In the genomic region with DNA sequence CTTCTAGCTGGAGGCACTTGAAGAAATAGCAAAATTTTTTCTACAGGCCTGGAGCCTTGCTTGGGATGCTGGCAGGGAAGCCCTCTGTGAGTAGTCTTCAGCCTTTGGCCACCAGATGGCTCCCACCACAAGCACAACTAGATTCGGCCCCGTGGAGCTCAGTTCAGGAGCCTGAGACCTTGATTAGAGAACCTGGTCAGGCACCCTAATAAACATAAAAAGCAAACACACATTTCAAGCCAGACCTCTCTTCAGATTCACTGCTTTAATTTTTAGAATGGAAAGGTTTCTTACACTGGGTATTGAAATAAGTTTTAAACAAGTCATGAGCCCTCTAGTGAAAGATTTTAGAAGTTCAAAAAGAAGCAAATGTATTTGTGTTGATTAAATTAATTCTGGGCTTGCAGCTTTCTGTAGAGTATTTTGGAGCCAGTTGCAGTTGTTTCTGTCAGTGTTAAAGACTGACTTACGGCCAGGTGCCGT, we compare ENCODE assay signal across 8 cellular contexts. TPM values are rescaled to one million over a fixed set of nuclear protein-coding genes. Genes with fewer than 3 reads are reported as not detected.
DNase-seq lines count a peak whose midpoint lies in the region; ATAC-seq, FAIRE-seq and TF ChIP-seq lines count a peak whose summit lies in the region.

No MANE protein-coding gene starts in this region.

- peaks cover 0 to 2% of the 10 kb centered on the region in 2 donors for H3K27me3 Mint-ChIP-seq in CD4-positive, alpha-beta memory T cell
- H3K27me3 Mint-ChIP-seq in activated CD8-positive, alpha-beta memory T cell treated with anti-CD3 and anti-CD28 coated beads, Interleukin-2, amount 10 ng/mL, durations not matched to agents 7 days and 5 days, result no peaks in the 10 kb centered on the region

- CTCF ChIA-PET in CD4-positive, alpha-beta memory T cell (lab: Charles Lee; ENCODE audit: partially characterized antibody), result interaction anchor here (0.7 to 19.1 kb wide), 47 partner anchors 8 to 921 kb away, joined by 3 to 902 read pairs (median 6); a partner anchor contains a TSS
- CTCF ChIA-PET in activated CD8-positive, alpha-beta memory T cell treated with anti-CD3 and anti-CD28 coated beads, Interleukin-2, amount 10 ng/mL, durations not matched to agents 7 days and 5 days (lab: Charles Lee), result interaction anchor here (0.6 to 7.1 kb wide), 58 partner anchors 8 to 880 kb away, joined by 3 to 353 read pairs (median 6); a partner anchor contains a TSS
- CTCF ChIA-PET in endothelial cell of umbilical vein (lab: Charles Lee), result interaction anchor here (0.5 to 6.5 kb wide), 65 partner anchors 9 to 833 kb away, joined by 3 to 201 read pairs (median 5); a partner anchor contains a TSS

- DNase-seq in CD4-positive, alpha-beta memory T cell, result peak; percentile 62 to 73 (median 71)
- DNase-seq in NOMO-1 treated with DMSO at 0.1 percent for 48 hours (lab: John Stamatoyannopoulos, UW; ENCODE audit: unreplicated experiment) (peak; percentile 72), endothelial cell of umbilical vein (ENCODE audit: low read depth, low spot score) (peak; percentile 84), mucosa of gallbladder (ENCODE audit: low spot score) (peak; percentile 85)
- DNase-seq in activated CD8-positive, alpha-beta memory T cell treated with anti-CD3 and anti-CD28 coated beads, Interleukin-2, amount 10 ng/mL, durations not matched to agents 7 days and 5 days, result peak; percentile 82
- DNase-seq in stimulated activated CD8-positive, alpha-beta memory T cell treated with anti-CD3 and anti-CD28 coated beads, Interleukin-2, amount 100 ng/mL, for 48 hours (ENCODE audit: low read depth in 2 of 2), result peak; percentile 41 to 53

- dilution Hi-C loops in endothelial cell of umbilical vein (cut with MboI; ENCODE audit: extremely low pct_ligation_motif_present, low sequenced_read_pairs), result no loop called here

- peaks cover 2 to 7% (median 6%) of the 10 kb centered on the region in 4 donors for H3K4me1 Mint-ChIP-seq in CD4-positive, alpha-beta memory T cell
- peaks cover 22% of the 10 kb centered on the region for H3K4me1 Mint-ChIP-seq in activated CD8-positive, alpha-beta memory T cell treated with anti-CD3 and anti-CD28 coated beads, Interleukin-2, amount 10 ng/mL, durations not matched to agents 7 days and 5 days

- H3K36me3 ChIP-seq in CD4-positive, alpha-beta memory T cell (ENCODE audit: insufficient read depth, low read length), result no peaks in the 10 kb centered on the region
- H3K36me3 ChIP-seq in endothelial cell of umbilical vein (ENCODE audit: control insufficient read depth in 2 of 2, extremely low read depth in 1 of 2, insufficient read depth in 2 of 2, low read length in 2 of 2), result peaks cover 0 to 3% of the 10 kb centered on the region in 2 experiments

- peak overlapping the region in 3 of 7 donors; percentile 9 to 82 (median 24) for H3K27ac Mint-ChIP-seq in CD4-positive, alpha-beta memory T cell
- peak overlapping the region; percentile 14 for H3K27ac Mint-ChIP-seq in activated CD8-positive, alpha-beta memory T cell treated with anti-CD3 and anti-CD28 coated beads, Interleukin-2, amount 10 ng/mL, durations not matched to agents 7 days and 5 days

- ATAC-seq in GM19351 (IDR thresholded peaks at IDR 0.05; ENCODE audit: unreplicated experiment), result peak; percentile 99
- peak; percentile 88 for ATAC-seq in HG03457 (IDR thresholded peaks at IDR 0.05; ENCODE audit: unreplicated experiment)
- peak; percentile 97 for ATAC-seq in activated CD8-positive, alpha-beta memory T cell treated with anti-CD3 and anti-CD28 coated beads, Interleukin-2, amount 10 ng/mL, durations not matched to agents 7 days and 5 days

- no peaks in the 10 kb centered on the region for H3K36me3 Mint-ChIP-seq in CD4-positive, alpha-beta memory T cell
- H3K36me3 Mint-ChIP-seq in activated CD8-positive, alpha-beta memory T cell treated with anti-CD3 and anti-CD28 coated beads, Interleukin-2, amount 10 ng/mL, durations not matched to agents 7 days and 5 days, result no peaks in the 10 kb centered on the region

- intact Hi-C loops in CD4-positive, alpha-beta memory T cell (cut with micrococcal nuclease), result loop anchor here (1.0 to 10.0 kb wide), 7 partner anchors 27 to 556 kb away; a partner anchor contains a TSS
- intact Hi-C loops in endothelial cell of umbilical vein (cut with micrococcal nuclease), result loop anchor here (1.0 to 2.0 kb wide), 6 partner anchors 50 to 555 kb away; a partner anchor contains a TSS

- POLR2A ChIA-PET in CD4-positive, alpha-beta memory T cell (lab: Charles Lee; ENCODE audit: partially characterized antibody), result interaction anchor here (1.0 to 2.4 kb wide), 13 partner anchors 27 to 135 kb away, joined by 3 to 25 read pairs (median 8); a partner anchor contains a TSS
- POLR2A ChIA-PET in endothelial cell of umbilical vein (lab: Charles Lee), result no interaction called here

- TF ChIP-seq POLR2A in endothelial cell of umbilical vein (IDR thresholded peaks at IDR 0.05; ENCODE audit: low read depth, low read length), result no peak

- no peaks in the 10 kb centered on the region for H3K9me1 ChIP-seq in endothelial cell of umbilical vein (replicated peaks; ENCODE audit: control insufficient read depth, extremely low read depth, insufficient read depth, low read length)

- H3K9me3 Mint-ChIP-seq in CD4-positive, alpha-beta memory T cell, result no peaks in the 10 kb centered on the region
- no peaks in the 10 kb centered on the region for H3K9me3 Mint-ChIP-seq in activated CD8-positive, alpha-beta memory T cell treated with anti-CD3 and anti-CD28 coated beads, Interleukin-2, amount 10 ng/mL, durations not matched to agents 7 days and 5 days (ENCODE audit: low read depth)

- H3K27ac ChIP-seq in CD4-positive, alpha-beta memory T cell (ENCODE audit: low read depth, low read length), result no peak overlapping the region
- no peak overlapping the region for H3K27ac ChIP-seq in endothelial cell of umbilical vein (ENCODE audit: insufficient read depth, low read depth, low read length)

- H3K4me2 ChIP-seq in endothelial cell of umbilical vein (ENCODE audit: insufficient read depth, low read length), result no peak overlapping the region

- H3K79me2 ChIP-seq in endothelial cell of umbilical vein (ENCODE audit: control insufficient read depth, insufficient read depth, low read length), result no peaks in the 10 kb centered on the region

- FAIRE-seq in endothelial cell of umbilical vein (lab: Jason Lieb, UNC), result peak; percentile 69

- H3K27me3 ChIP-seq in CD4-positive, alpha-beta memory T cell (ENCODE audit: insufficient read depth, low read length), result no peaks in the 10 kb centered on the region
- H3K27me3 ChIP-seq in endothelial cell of umbilical vein (ENCODE audit: control insufficient read depth in 2 of 2, insufficient read depth in 2 of 2, low read length in 2 of 2), result no peaks in the 10 kb centered on the region

- TF ChIP-seq CTCF in endothelial cell of umbilical vein (IDR thresholded peaks at IDR 0.05; ENCODE audit: extremely low read depth in 1 of 2, insufficient read depth in 1 of 2, low read depth in 1 of 2, low read length in 2 of 2), result peak; percentile 85 to 94

- H3K4me3 Mint-ChIP-seq in CD4-positive, alpha-beta memory T cell, result peak overlapping the region in 7 of 8 donors; percentile 18 to 84 (median 72)
- no peak overlapping the region for H3K4me3 Mint-ChIP-seq in activated CD8-positive, alpha-beta memory T cell treated with anti-CD3 and anti-CD28 coated beads, Interleukin-2, amount 10 ng/mL, durations not matched to agents 7 days and 5 days

- no TSS peak for BruUV-seq in endothelial cell of umbilical vein (replicated peaks; lab: Mats Ljungman, UMichigan)

- H3K9ac ChIP-seq in endothelial cell of umbilical vein (replicated peaks; ENCODE audit: extremely low read depth, insufficient read depth, low read length), result no peak overlapping the region

- H2AFZ ChIP-seq in endothelial cell of umbilical vein (ENCODE audit: low read depth, low read length), result peak overlapping the region; percentile 43

- H3K4me3 ChIP-seq in CD4-positive, alpha-beta memory T cell (ENCODE audit: low read length in 2 of 2), result no peak overlapping the region
- H3K4me3 ChIP-seq in endothelial cell of umbilical vein (replicated peaks in 1 of 3; ENCODE audit: insufficient read depth in 1 of 3, low read depth in 1 of 3, low read length in 3 of 3), result no peak overlapping the region

- H4K20me1 ChIP-seq in endothelial cell of umbilical vein (replicated peaks; ENCODE audit: control insufficient read depth, extremely low read depth, insufficient read depth, low read length), result no peaks in the 10 kb centered on the region

- H3K9me3 ChIP-seq in CD4-positive, alpha-beta memory T cell (ENCODE audit: control insufficient read depth in 1 of 2, low read length in 2 of 2), result no peaks in the 10 kb centered on the region
- H3K9me3 ChIP-seq in endothelial cell of umbilical vein (replicated peaks; ENCODE audit: control insufficient read depth, insufficient read depth, low read length), result no peaks in the 10 kb centered on the region

- no peaks in the 10 kb centered on the region for H3K4me1 ChIP-seq in CD4-positive, alpha-beta memory T cell (ENCODE audit: insufficient read depth, low read length)
- peaks cover 11% of the 10 kb centered on the region for H3K4me1 ChIP-seq in endothelial cell of umbilical vein (ENCODE audit: control insufficient read depth, extremely low read depth, insufficient read depth, low read length)

RNA-seq across cellular contexts. Expression of a gene that starts 41.4 kb away (rescaled TPM):
- 10 to 100 TPM; 73.9 to 75.9 TPM for total RNA-seq in CD4-positive, alpha-beta memory T cell
- polyA plus RNA-seq in CD4-positive, alpha-beta memory T cell, result 100 to 1,000 TPM; 203 to 207 TPM
- 10 to 100 TPM; 65.3 to 67.1 TPM for total RNA-seq in activated CD8-positive, alpha-beta memory T cell treated with anti-CD3 and anti-CD28 coated beads, Interleukin-2, amount 10 ng/mL, durations not matched to agents 7 days and 5 days
- total RNA-seq in endothelial cell of umbilical vein (13.3 and 14.2 TPM in 2 replicates), mucosa of gallbladder (64.4 TPM)
- 25.3 and 40.3 TPM in 2 replicates for polyA plus RNA-seq in endothelial cell of umbilical vein
- 38.3 and 39.9 TPM in 2 replicates for polyA plus RNA-seq in endothelial cell of umbilical vein (2011; cell fraction: cytosol; rRNA removed)
- polyA plus RNA-seq in endothelial cell of umbilical vein (2011; cell fraction: nucleus; rRNA removed), result 15.2 and 17.1 TPM in 2 replicates
- polyA plus RNA-seq in endothelial cell of umbilical vein (2012), result 53.5 and 55.3 TPM in 2 replicates
- 25.6 and 34.3 TPM in 2 replicates for polyA minus RNA-seq in endothelial cell of umbilical vein
- polyA minus RNA-seq in endothelial cell of umbilical vein (2011; cell fraction: cytosol; rRNA and poly(A)+ RNA removed), result 3.8 TPM
- polyA minus RNA-seq in endothelial cell of umbilical vein (2011; cell fraction: nucleus; rRNA and poly(A)+ RNA removed), result 10.3 and 14.7 TPM in 2 replicates

RNA-seq across cellular contexts. Expression of a gene that starts 50.0 kb away (rescaled TPM):
- under 1 TPM; 0.32 to 0.61 TPM for total RNA-seq in CD4-positive, alpha-beta memory T cell
- polyA plus RNA-seq in CD4-positive, alpha-beta memory T cell, result 1 to 10 TPM; 1.6 to 1.8 TPM
- under 1 TPM; 0.35 to 0.55 TPM for total RNA-seq in activated CD8-positive, alpha-beta memory T cell treated with anti-CD3 and anti-CD28 coated beads, Interleukin-2, amount 10 ng/mL, durations not matched to agents 7 days and 5 days
- total RNA-seq in endothelial cell of umbilical vein, result 37.6 and 44.1 TPM in 2 replicates
- 42.2 and 52.1 TPM in 2 replicates for polyA plus RNA-seq in endothelial cell of umbilical vein
- 30.3 and 34.4 TPM in 2 replicates for polyA plus RNA-seq in endothelial cell of umbilical vein (2011; cell fraction: cytosol; rRNA removed)
- polyA plus RNA-seq in endothelial cell of umbilical vein (2011; cell fraction: nucleus; rRNA removed), result 37.8 and 40.0 TPM in 2 replicates
- polyA plus RNA-seq in endothelial cell of umbilical vein (2012), result 31.3 and 52.7 TPM in 2 replicates
- polyA minus RNA-seq in endothelial cell of umbilical vein, result 136 and 161 TPM in 2 replicates
- polyA minus RNA-seq in endothelial cell of umbilical vein (2011; cell fraction: cytosol; rRNA and poly(A)+ RNA removed), result 327 TPM
- polyA minus RNA-seq in endothelial cell of umbilical vein (2011; cell fraction: nucleus; rRNA and poly(A)+ RNA removed), result 110 and 126 TPM in 2 replicates
- 38.6 TPM for total RNA-seq in mucosa of gallbladder

Comparison
In these comparisons a context has a peak if more than half of its experiments do, and no peak if none do; other contexts are left out.
1. RNA of a gene that starts 50.0 kb away (total RNA-seq): 37.6 to 44.1 TPM in endothelial cell of umbilical vein and 38.6 TPM in mucosa of gallbladder (single experiment); 0.32 to 0.61 TPM in CD4-positive, alpha-beta memory T cell and 0.35 to 0.55 TPM in activated CD8-positive, alpha-beta memory T cell treated with anti-CD3 and anti-CD28 coated beads, Interleukin-2, amount 10 ng/mL, durations not matched to agents 7 days and 5 days; every median in the first group is over 10 times any median in the second.
2. Peak in every context shown above with its lines, with median percentiles within 50 percentile points of each other: DNase-seq and ATAC-seq.